In the genomic region with DNA sequence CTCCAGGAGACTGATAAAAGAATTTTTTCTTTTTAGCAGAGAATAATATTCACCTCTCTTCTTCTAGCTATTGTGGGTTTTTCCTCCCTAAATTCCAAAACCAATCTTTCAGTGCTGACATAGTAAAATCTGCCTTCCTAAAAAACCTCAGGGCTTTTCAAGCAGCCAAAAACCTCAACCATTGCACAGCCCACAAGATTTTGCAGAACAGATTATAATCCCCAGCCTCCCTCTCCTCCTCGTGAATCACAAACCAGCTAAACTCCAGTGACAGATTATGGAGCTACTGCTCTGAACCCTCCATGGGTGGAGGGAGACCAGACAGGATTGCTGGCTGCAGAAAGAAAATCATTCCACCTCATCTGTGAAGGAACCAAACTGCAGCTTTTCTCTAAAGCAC, we compare ENCODE assay signal across 15 cellular contexts.
"Had no signal": no experiment of that assay in that cellular context is flagged by ENCODE, and none has a peak within 500 bp of the region (broad histone marks: within the 10 kb centered on the region; RNA-seq: fewer than 3 reads in every experiment).

No MANE protein-coding gene starts in this region.

- H3K9me3 Mint-ChIP-seq: activated CD4-positive, alpha-beta T cell treated with anti-CD3 and anti-CD28 coated beads, Interleukin-2, amount 10 ng/mL, durations not matched to agents 24 days and 14 days; activated naive CD4-positive, alpha-beta T cell treated with anti-CD3 and anti-CD28 coated beads, Interleukin-2, amount 10 ng/mL, durations not matched to agents 7 days and 5 days; activated T-helper 17 cell treated with anti-CD3 and anti-CD28 coated beads, Interleukin-2, amount 50 U/mL, for 72 hours; neural crest cell; stimulated activated naive CD8-positive, alpha-beta T cell treated with anti-CD3 and anti-CD28 coated beads, Interleukin-15, amount 100 ng/mL, for 72 hours had no signal

- H3K27me3 Mint-ChIP-seq: activated CD4-positive, alpha-beta T cell treated with anti-CD3 and anti-CD28 coated beads, Interleukin-2, amount 10 ng/mL, durations not matched to agents 24 days and 14 days; activated naive CD4-positive, alpha-beta T cell treated with anti-CD3 and anti-CD28 coated beads, Interleukin-2, amount 10 ng/mL, durations not matched to agents 7 days and 5 days had no signal

- H3K36me3 Mint-ChIP-seq: activated naive CD4-positive, alpha-beta T cell treated with anti-CD3 and anti-CD28 coated beads, Interleukin-2, amount 10 ng/mL, durations not matched to agents 7 days and 5 days had no signal

- H3K9me3 ChIP-seq: left ventricle myocardium inferior, ovary, thoracic aorta had no signal

- H3K4me3 Mint-ChIP-seq: activated CD4-positive, alpha-beta T cell treated with anti-CD3 and anti-CD28 coated beads, Interleukin-2, amount 10 ng/mL, durations not matched to agents 24 days and 14 days; activated naive CD4-positive, alpha-beta T cell treated with anti-CD3 and anti-CD28 coated beads, Interleukin-2, amount 10 ng/mL, durations not matched to agents 7 days and 5 days; activated T-helper 17 cell treated with anti-CD3 and anti-CD28 coated beads, Interleukin-2, amount 50 U/mL, for 72 hours; neural crest cell; stimulated activated naive CD8-positive, alpha-beta T cell treated with anti-CD3 and anti-CD28 coated beads, Interleukin-15, amount 100 ng/mL, for 72 hours; WTC11 had no signal

- H3K27me3 ChIP-seq: ovary had no signal

- H3K4me1 ChIP-seq: left ventricle myocardium inferior had no signal

- H3K27ac ChIP-seq: left ventricle myocardium inferior, ovary, thoracic aorta had no signal

- H3K36me3 ChIP-seq: left ventricle myocardium inferior, ovary, thoracic aorta had no signal

- H3K4me1 Mint-ChIP-seq: activated CD4-positive, alpha-beta T cell treated with anti-CD3 and anti-CD28 coated beads, Interleukin-2, amount 10 ng/mL, durations not matched to agents 24 days and 14 days; activated naive CD4-positive, alpha-beta T cell treated with anti-CD3 and anti-CD28 coated beads, Interleukin-2, amount 10 ng/mL, durations not matched to agents 7 days and 5 days; activated T-helper 17 cell treated with anti-CD3 and anti-CD28 coated beads, Interleukin-2, amount 50 U/mL, for 72 hours; stimulated activated naive CD8-positive, alpha-beta T cell treated with anti-CD3 and anti-CD28 coated beads, Interleukin-15, amount 100 ng/mL, for 72 hours had no signal

- H3K4me3 ChIP-seq: left ventricle myocardium inferior, ovary, thoracic aorta had no signal

- H3K27ac Mint-ChIP-seq: activated naive CD4-positive, alpha-beta T cell treated with anti-CD3 and anti-CD28 coated beads, Interleukin-2, amount 10 ng/mL, durations not matched to agents 7 days and 5 days; activated T-helper 17 cell treated with anti-CD3 and anti-CD28 coated beads, Interleukin-2, amount 50 U/mL, for 72 hours; WTC11 had no signal

- ATAC-seq: activated T-helper 17 cell treated with anti-CD3 and anti-CD28 coated beads, Interleukin-2, amount 50 U/mL, for 72 hours; stimulated activated naive CD8-positive, alpha-beta T cell treated with anti-CD3 and anti-CD28 coated beads, Interleukin-15, amount 100 ng/mL, for 72 hours; WTC11 had no signal

- DNase-seq: activated CD4-positive, alpha-beta T cell treated with anti-CD3 and anti-CD28 coated beads, Interleukin-2, amount 10 ng/mL, durations not matched to agents 24 days and 14 days; activated naive CD4-positive, alpha-beta T cell treated with anti-CD3 and anti-CD28 coated beads, Interleukin-2, amount 10 ng/mL, durations not matched to agents 7 days and 5 days; activated T-cell treated with anti-CD3 and anti-CD28 coated beads for 4 hours; dermis blood vessel endothelial cell; foreskin melanocyte; head of caudate nucleus; left ventricle myocardium inferior; ovary; stimulated activated CD4-positive, alpha-beta T cell treated with anti-CD3 and anti-CD28 coated beads, Interleukin-2, amount 100 ng/mL, for 48 hours; stimulated activated CD8-positive, alpha-beta memory T cell treated with anti-CD3 and anti-CD28 coated beads, Interleukin-4, amount 100 ng/mL, for 48 hours; stimulated activated naive CD8-positive, alpha-beta T cell treated with anti-CD3 and anti-CD28 coated beads, Interleukin-15, amount 100 ng/mL, for 72 hours had no signal
